ENCODE assay signal across 1 cellular context in the genomic region with DNA sequence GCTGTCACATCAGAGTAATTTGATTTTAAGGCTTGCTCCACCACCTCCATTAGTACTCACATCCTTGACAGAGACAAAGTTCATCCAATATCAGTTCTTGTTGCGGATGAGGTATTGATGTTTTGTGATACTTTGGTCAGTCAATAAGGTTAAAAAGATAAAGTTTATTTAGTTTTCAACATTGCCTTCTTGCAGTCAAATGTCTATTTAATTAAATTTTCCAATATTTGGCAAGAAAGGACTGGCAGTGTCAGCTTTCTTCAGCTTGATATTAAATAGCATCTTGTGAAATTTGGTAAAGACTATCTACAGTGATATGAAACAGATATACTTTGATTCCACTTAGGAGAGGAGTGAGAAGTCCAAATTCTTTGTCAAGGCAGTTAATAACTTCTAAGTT.
TF ChIP-seq lines count a peak whose summit lies in the region.

No MANE protein-coding gene starts in this region.

TF ChIP-seq in liver, 16 proteins besides CTCF, POLR2A, EP300 and RAD21 (continued from another document):
- TF ChIP-seq, protein P1, sequence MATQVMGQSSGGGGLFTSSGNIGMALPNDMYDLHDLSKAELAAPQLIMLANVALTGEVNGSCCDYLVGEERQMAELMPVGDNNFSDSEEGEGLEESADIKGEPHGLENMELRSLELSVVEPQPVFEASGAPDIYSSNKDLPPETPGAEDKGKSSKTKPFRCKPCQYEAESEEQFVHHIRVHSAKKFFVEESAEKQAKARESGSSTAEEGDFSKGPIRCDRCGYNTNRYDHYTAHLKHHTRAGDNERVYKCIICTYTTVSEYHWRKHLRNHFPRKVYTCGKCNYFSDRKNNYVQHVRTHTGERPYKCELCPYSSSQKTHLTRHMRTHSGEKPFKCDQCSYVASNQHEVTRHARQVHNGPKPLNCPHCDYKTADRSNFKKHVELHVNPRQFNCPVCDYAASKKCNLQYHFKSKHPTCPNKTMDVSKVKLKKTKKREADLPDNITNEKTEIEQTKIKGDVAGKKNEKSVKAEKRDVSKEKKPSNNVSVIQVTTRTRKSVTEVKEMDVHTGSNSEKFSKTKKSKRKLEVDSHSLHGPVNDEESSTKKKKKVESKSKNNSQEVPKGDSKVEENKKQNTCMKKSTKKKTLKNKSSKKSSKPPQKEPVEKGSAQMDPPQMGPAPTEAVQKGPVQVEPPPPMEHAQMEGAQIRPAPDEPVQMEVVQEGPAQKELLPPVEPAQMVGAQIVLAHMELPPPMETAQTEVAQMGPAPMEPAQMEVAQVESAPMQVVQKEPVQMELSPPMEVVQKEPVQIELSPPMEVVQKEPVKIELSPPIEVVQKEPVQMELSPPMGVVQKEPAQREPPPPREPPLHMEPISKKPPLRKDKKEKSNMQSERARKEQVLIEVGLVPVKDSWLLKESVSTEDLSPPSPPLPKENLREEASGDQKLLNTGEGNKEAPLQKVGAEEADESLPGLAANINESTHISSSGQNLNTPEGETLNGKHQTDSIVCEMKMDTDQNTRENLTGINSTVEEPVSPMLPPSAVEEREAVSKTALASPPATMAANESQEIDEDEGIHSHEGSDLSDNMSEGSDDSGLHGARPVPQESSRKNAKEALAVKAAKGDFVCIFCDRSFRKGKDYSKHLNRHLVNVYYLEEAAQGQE (IDR thresholded peaks at IDR 0.05): peak; percentile 14
- TF ChIP-seq, protein P2, sequence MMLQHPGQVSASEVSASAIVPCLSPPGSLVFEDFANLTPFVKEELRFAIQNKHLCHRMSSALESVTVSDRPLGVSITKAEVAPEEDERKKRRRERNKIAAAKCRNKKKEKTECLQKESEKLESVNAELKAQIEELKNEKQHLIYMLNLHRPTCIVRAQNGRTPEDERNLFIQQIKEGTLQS (IDR thresholded peaks at IDR 0.05): no peak
- TF ChIP-seq GABPA (IDR thresholded peaks at IDR 0.05 in 1 of 2, conservative IDR thresholded peaks at IDR 0.05 in 1 of 2): no peak
- peak; percentile 61 to 74 for TF ChIP-seq JUND (IDR thresholded peaks at IDR 0.05)
- TF ChIP-seq HNF4A (conservative IDR thresholded peaks at IDR 0.05): peak; percentile 80 to 95
- peak; percentile 62 for TF ChIP-seq SP1 (IDR thresholded peaks at IDR 0.05)
- peak; percentile 53 to 63 for TF ChIP-seq RXRA (IDR thresholded peaks at IDR 0.05)
- TF ChIP-seq, protein P3, sequence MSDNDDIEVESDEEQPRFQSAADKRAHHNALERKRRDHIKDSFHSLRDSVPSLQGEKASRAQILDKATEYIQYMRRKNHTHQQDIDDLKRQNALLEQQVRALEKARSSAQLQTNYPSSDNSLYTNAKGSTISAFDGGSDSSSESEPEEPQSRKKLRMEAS (IDR thresholded peaks at IDR 0.05): no peak
- TF ChIP-seq ZBTB33 (IDR thresholded peaks at IDR 0.05): no peak
- peak; percentile 83 for TF ChIP-seq HNF4G (IDR thresholded peaks at IDR 0.05)
- peak; percentile 43 for TF ChIP-seq FOXA2 (IDR thresholded peaks at IDR 0.05)
- peak; percentile 61 for TF ChIP-seq FOXA1 (IDR thresholded peaks at IDR 0.05)
- no peak for TF ChIP-seq NR2F2 (IDR thresholded peaks at IDR 0.05)
- peak; percentile 23 for TF ChIP-seq YY1 (IDR thresholded peaks at IDR 0.05)
- no peak for TF ChIP-seq EGR1 (IDR thresholded peaks at IDR 0.05; ENCODE audit: low read depth in 2 of 2)
